In genomic region chr15:83992356-83993031, GRCh38 we compare ENCODE assay signal across 18 cellular contexts.
A peak's percentile ranks its signal among the peaks of the same experiment; 100 is the strongest.
DNase-seq lines count a peak whose midpoint lies in the region; ATAC-seq, FAIRE-seq and TF ChIP-seq lines count a peak whose summit lies in the region.
"Had no signal": no experiment of that assay in that cellular context is flagged by ENCODE, and none has a peak within 500 bp of the region (broad histone marks: within the 10 kb centered on the region; RNA-seq: fewer than 3 reads in every experiment).

No MANE protein-coding gene starts in this region.

- no peaks in the 10 kb centered on the region for H3K9me2 ChIP-seq in GM23338 (ENCODE audit: insufficient read depth)

- peak; percentile 80 for ATAC-seq in GM19324 (IDR thresholded peaks at IDR 0.05; ENCODE audit: low FRiP score, unreplicated experiment)
- ATAC-seq in GM23338, result no peak
- peak; percentile 76 for ATAC-seq in HG03378 (IDR thresholded peaks at IDR 0.05; ENCODE audit: unreplicated experiment)
- ATAC-seq in naive thymus-derived CD4-positive, alpha-beta T cell, result no peak
- ATAC-seq in GM18520 (IDR thresholded peaks at IDR 0.05; ENCODE audit: unreplicated experiment), result no peak
- ATAC-seq in HepG2, result no peak
- ATAC-seq: CD8-positive, alpha-beta T cell; effector memory CD8-positive, alpha-beta T cell had no signal

- H3K36me3 ChIP-seq in GM23338 (ENCODE audit: insufficient read depth) (no peaks in the 10 kb centered on the region), HepG2 (replicated peaks in 1 of 2; ENCODE audit: control insufficient read depth in 1 of 2, insufficient read depth in 2 of 2, low read length in 2 of 2) (no peaks in the 10 kb centered on the region)
- no peaks in the 10 kb centered on the region for H3K36me3 ChIP-seq in naive thymus-derived CD4-positive, alpha-beta T cell (ENCODE audit: control insufficient read depth in 2 of 3, insufficient read depth in 3 of 3, low read length in 3 of 3)
- H3K36me3 ChIP-seq: SJSA1 had no signal

- POLR2A ChIA-PET in GM10248 (lab: Yijun Ruan, JAX) (interaction anchor here (0.6 kb wide), 1 partner anchor 216 kb away, joined by 3 read pairs; no protein-coding TSS in a partner anchor), HepG2 (lab: Yijun Ruan, JAX) (no interaction called here)
- POLR2A ChIA-PET in naive thymus-derived CD4-positive, alpha-beta T cell (lab: Charles Lee), result no interaction called here

- no peak for TF ChIP-seq POLR2A in HepG2 (IDR thresholded peaks at IDR 0.05; ENCODE audit: insufficient read depth in 1 of 2, low read depth in 2 of 2, low read length in 2 of 2)

- TF ChIP-seq EP300 in HepG2 (IDR thresholded peaks at IDR 0.05; ENCODE audit: low read depth in 2 of 2, low read length in 2 of 2) (no peak), HepG2 (CRISPR knock-in tag; IDR thresholded peaks at IDR 0.05; ENCODE audit: borderline replicate concordance) (no peak)

- H3K4me1 ChIP-seq in GM23338 (ENCODE audit: insufficient read depth), result no peaks in the 10 kb centered on the region
- no peaks in the 10 kb centered on the region for H3K4me1 ChIP-seq in naive thymus-derived CD4-positive, alpha-beta T cell (ENCODE audit: control insufficient read depth in 2 of 2, insufficient read depth in 2 of 2, low read length in 2 of 2)
- H3K4me1 ChIP-seq in HepG2 (ENCODE audit: insufficient read depth, low read length), result no peaks in the 10 kb centered on the region
- H3K4me1 ChIP-seq: SJSA1 had no signal

- no peaks in the 10 kb centered on the region for H3K36me3 Mint-ChIP-seq in GM23338 (ENCODE audit: low read depth)
- H3K36me3 Mint-ChIP-seq in naive thymus-derived CD4-positive, alpha-beta T cell, result no peaks in the 10 kb centered on the region
- H3K36me3 Mint-ChIP-seq: activated naive CD4-positive, alpha-beta T cell treated with anti-CD3 and anti-CD28 coated beads, Interleukin-2, amount 10 ng/mL, durations not matched to agents 7 days and 5 days; CD8-positive, alpha-beta T cell had no signal

- TF ChIP-seq CTCF in GM10248 (IDR thresholded peaks at IDR 0.05; ENCODE audit: control extremely low read depth, extremely low read depth, low read depth, missing control alignments), result no peak
- TF ChIP-seq CTCF in GM23338 (conservative IDR thresholded peaks at IDR 0.05; ENCODE audit: low read depth in 2 of 2), result no peak
- TF ChIP-seq CTCF in HepG2 (CRISPR knock-in tag; IDR thresholded peaks at IDR 0.05), result no peak

- 0 out of 2 replicates have a peak overlapping the region, but pooled peaks have one; percentile 29 for H2AFZ ChIP-seq in GM23338
- H2AFZ ChIP-seq in HepG2 (ENCODE audit: low read length), result no peak overlapping the region

- H3K4me3 ChIP-seq in GM23338 (no peak overlapping the region), HepG2 (replicated peaks in 1 of 3; ENCODE audit: insufficient read depth in 1 of 3, low read depth in 2 of 3, low read length in 3 of 3) (no peak overlapping the region)
- H3K4me3 ChIP-seq in naive thymus-derived CD4-positive, alpha-beta T cell (ENCODE audit: low read length), result no peak overlapping the region
- H3K4me3 ChIP-seq: SJSA1 had no signal

- in situ Hi-C loops in HepG2 (cut with HindIII; ENCODE audit: extremely low pct_ligation_motif_present, low pct_unique_long_range_greater_than_20kb), result no loop called here

- no TSS peak for BruUV-seq in HepG2 (replicated peaks; lab: Mats Ljungman, UMichigan)

- H4K20me1 ChIP-seq in GM23338 (replicated peaks; ENCODE audit: insufficient read depth) (no peaks in the 10 kb centered on the region), HepG2 (ENCODE audit: insufficient read depth, low read length) (no peaks in the 10 kb centered on the region)

- intact Hi-C loops in naive thymus-derived CD4-positive, alpha-beta T cell (cut with micrococcal nuclease), result no loop called here
- intact Hi-C loops in HepG2 (cut with micrococcal nuclease; ENCODE audit: unreplicated experiment), result no loop called here

- 14% methylated on average over 3 of the region's 3 CpGs for WGBS in HepG2 (ENCODE audit: low lambda C conversion rate)

- CTCF ChIA-PET in GM10248 (lab: Yijun Ruan, JAX), result interaction anchor here (1.0 to 3.2 kb wide), 9 partner anchors 9 to 258 kb away, joined by 3 to 21 read pairs (median 6); no protein-coding TSS in a partner anchor
- CTCF ChIA-PET in naive thymus-derived CD4-positive, alpha-beta T cell (lab: Charles Lee), result no interaction called here
- CTCF ChIA-PET in HepG2 (lab: Yijun Ruan, JAX; ENCODE audit: low intra/inter-chr PET ratio, low total read pairs), result no interaction called here

- H3K4me3 Mint-ChIP-seq in GM23338, result no peak overlapping the region
- no peak overlapping the region for H3K4me3 Mint-ChIP-seq in naive thymus-derived CD4-positive, alpha-beta T cell
- H3K4me3 Mint-ChIP-seq: activated naive CD4-positive, alpha-beta T cell treated with anti-CD3 and anti-CD28 coated beads, Interleukin-2, amount 10 ng/mL, durations not matched to agents 7 days and 5 days; CD8-positive, alpha-beta T cell; effector memory CD8-positive, alpha-beta T cell had no signal

- H3K27ac Mint-ChIP-seq in GM23338, result no peak overlapping the region
- no peak overlapping the region for H3K27ac Mint-ChIP-seq in naive thymus-derived CD4-positive, alpha-beta T cell
- H3K27ac Mint-ChIP-seq: activated naive CD4-positive, alpha-beta T cell treated with anti-CD3 and anti-CD28 coated beads, Interleukin-2, amount 10 ng/mL, durations not matched to agents 7 days and 5 days; CD8-positive, alpha-beta T cell; effector memory CD8-positive, alpha-beta T cell had no signal

- DNase-seq in GM10248 (ENCODE audit: extremely low spot score) (peak; percentile 38), GM23338 (ENCODE audit: low spot score) (no peak), putamen (ENCODE audit: low spot score) (no peak), HepG2 (ENCODE audit: low spot score) (no peak)
- no peak for DNase-seq in naive thymus-derived CD4-positive, alpha-beta T cell
- DNase-seq: 8988T; activated naive CD4-positive, alpha-beta T cell treated with anti-CD3 and anti-CD28 coated beads, Interleukin-2, amount 10 ng/mL, durations not matched to agents 7 days and 5 days; CD8-positive, alpha-beta T cell; effector memory CD8-positive, alpha-beta T cell; NCI-H2029 treated with DMSO at 0.1 percent for 48 hours; occipital lobe; small intestine had no signal

- H3K4me2 ChIP-seq in GM23338, result no peak overlapping the region
- H3K4me2 ChIP-seq in HepG2 (ENCODE audit: low read depth, low read length), result no peak overlapping the region

- H3K79me2 ChIP-seq in GM23338 (replicated peaks; ENCODE audit: insufficient read depth) (no peaks in the 10 kb centered on the region), HepG2 (ENCODE audit: insufficient read depth, low read length) (no peaks in the 10 kb centered on the region)

- H3K27me3 ChIP-seq in GM23338 (ENCODE audit: insufficient read depth), result no peaks in the 10 kb centered on the region
- H3K27me3 ChIP-seq in naive thymus-derived CD4-positive, alpha-beta T cell (ENCODE audit: control insufficient read depth in 2 of 2, insufficient read depth in 2 of 2, low read length in 2 of 2), result no peaks in the 10 kb centered on the region
- H3K27me3 ChIP-seq in HepG2 (ENCODE audit: control insufficient read depth in 1 of 2, insufficient read depth in 2 of 2, low read length in 2 of 2), result 0 out of 5 replicates have a peak, but pooled peaks cover 0 to 2% of the 10 kb centered on the region in 2 experiments
- H3K27me3 ChIP-seq: SJSA1 had no signal

- no peaks in the 10 kb centered on the region; the same call in 2 of the 3 replicates for H3K9me3 Mint-ChIP-seq in GM23338
- H3K9me3 Mint-ChIP-seq in naive thymus-derived CD4-positive, alpha-beta T cell, result peaks cover 0 to 2% (median 0%) of the 10 kb centered on the region in 11 donors
- H3K9me3 Mint-ChIP-seq: activated naive CD4-positive, alpha-beta T cell treated with anti-CD3 and anti-CD28 coated beads, Interleukin-2, amount 10 ng/mL, durations not matched to agents 7 days and 5 days; CD8-positive, alpha-beta T cell; effector memory CD8-positive, alpha-beta T cell had no signal

- FAIRE-seq in HepG2 (lab: Jason Lieb, UNC), result no peak
- FAIRE-seq: G401.6, small intestine, TTC549 had no signal

- no peaks in the 10 kb centered on the region for H3K27me3 Mint-ChIP-seq in GM23338 (ENCODE audit: insufficient read depth, low read depth, poor library complexity)
- H3K27me3 Mint-ChIP-seq in naive thymus-derived CD4-positive, alpha-beta T cell, result peaks cover 0 to 23% (median 4%) of the 10 kb centered on the region in 5 donors
- H3K27me3 Mint-ChIP-seq: activated naive CD4-positive, alpha-beta T cell treated with anti-CD3 and anti-CD28 coated beads, Interleukin-2, amount 10 ng/mL, durations not matched to agents 7 days and 5 days had no signal

- TF ChIP-seq RAD21 in HepG2 (CRISPR knock-in tag; IDR thresholded peaks at IDR 0.05), result no peak

- no peak overlapping the region for H3K27ac ChIP-seq in GM23338 (ENCODE audit: low read depth)
- no peak overlapping the region for H3K27ac ChIP-seq in naive thymus-derived CD4-positive, alpha-beta T cell (ENCODE audit: low read depth, low read length)
- H3K27ac ChIP-seq in HepG2 (ENCODE audit: extremely low read length, insufficient read depth, low read length), result no peak overlapping the region
- H3K27ac ChIP-seq: SJSA1 had no signal

- H3K4me1 Mint-ChIP-seq in GM23338, result no peaks in the 10 kb centered on the region
- H3K4me1 Mint-ChIP-seq in naive thymus-derived CD4-positive, alpha-beta T cell, result no peaks in the 10 kb centered on the region
- H3K4me1 Mint-ChIP-seq: activated naive CD4-positive, alpha-beta T cell treated with anti-CD3 and anti-CD28 coated beads, Interleukin-2, amount 10 ng/mL, durations not matched to agents 7 days and 5 days had no signal

- H3F3A ChIP-seq in GM23338 (replicated peaks; ENCODE audit: low read depth), result no peaks in the 10 kb centered on the region

- no peaks in the 10 kb centered on the region for H3K9me3 ChIP-seq in naive thymus-derived CD4-positive, alpha-beta T cell (ENCODE audit: control insufficient read depth in 2 of 3, low read length in 3 of 3)
- no peaks in the 10 kb centered on the region for H3K9me3 ChIP-seq in HepG2 (ENCODE audit: low read length)
- H3K9me3 ChIP-seq: SJSA1 had no signal

- no peak overlapping the region for H3K9ac ChIP-seq in HepG2 (ENCODE audit: insufficient read depth, low read depth, low read length)

TF ChIP-seq in GM23338, 12 proteins besides CTCF, POLR2A, EP300 and RAD21 (continues in another document):
- TF ChIP-seq NANOG (IDR thresholded peaks at IDR 0.05; ENCODE audit: borderline replicate concordance), result no peak
- no peak for TF ChIP-seq ZNF114 (CRISPR knock-in tag; IDR thresholded peaks at IDR 0.05)
- TF ChIP-seq POLR2AphosphoS5 (IDR thresholded peaks at IDR 0.05; ENCODE audit: low read depth), result no peak

TF ChIP-seq in HepG2, 621 proteins besides CTCF, POLR2A, EP300 and RAD21 (continues in another document):
- TF ChIP-seq RFX5 (IDR thresholded peaks at IDR 0.05; ENCODE audit: low read depth, low read length) (no peak), TGIF2 (CRISPR knock-in tag; IDR thresholded peaks at IDR 0.05) (no peak)

Comparison
In these comparisons a context has a peak if more than half of its experiments do, and no peak if none do; other contexts are left out.
1. ATAC-seq: peak in GM19324 (single experiment) and HG03378 (single experiment); none in GM23338 (single experiment), naive thymus-derived CD4-positive, alpha-beta T cell (single experiment), GM18520 (single experiment) and HepG2 (single experiment).